ENCODE assay signal across 16 cellular contexts in the genomic region with DNA sequence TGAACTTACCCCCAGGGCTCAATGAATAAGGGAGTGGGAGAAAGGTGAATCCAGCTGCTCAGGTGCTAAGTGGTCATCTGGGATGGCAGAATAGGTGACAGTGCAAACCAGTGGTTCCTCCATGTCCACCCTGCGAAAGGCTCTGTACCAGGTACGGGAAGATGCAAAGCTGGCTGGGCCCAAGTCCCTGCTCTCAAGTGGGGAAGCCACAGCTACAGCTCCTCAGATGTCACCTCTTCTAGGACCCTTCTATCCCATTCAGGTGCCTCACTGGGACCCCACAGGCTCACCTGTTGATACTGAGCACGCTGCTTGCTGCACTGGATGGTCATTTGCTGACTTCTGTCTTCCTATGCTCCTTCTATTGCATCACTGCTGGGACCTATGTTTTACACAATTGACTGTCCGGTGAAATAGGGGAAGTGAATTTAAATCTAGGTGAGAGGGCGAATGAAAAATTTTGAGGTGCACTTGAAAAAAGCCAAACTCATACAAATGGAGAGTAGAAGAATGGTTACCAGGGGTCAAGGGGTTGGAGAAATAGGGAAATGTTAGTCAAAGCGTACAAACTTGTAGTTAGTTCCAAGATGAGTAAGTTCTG.
A peak's percentile ranks its signal among the peaks of the same experiment; 100 is the strongest.
DNase-seq lines count a peak whose midpoint lies in the region; ATAC-seq and TF ChIP-seq lines count a peak whose summit lies in the region.
"Had no signal": no experiment of that assay in that cellular context is flagged by ENCODE, and none has a peak within 500 bp of the region (broad histone marks: within the 10 kb centered on the region; RNA-seq: fewer than 3 reads in every experiment).

No MANE protein-coding gene starts in this region.

- no peak for TF ChIP-seq POLR2A in NB4 (IDR thresholded peaks at IDR 0.05; ENCODE audit: extremely low read depth, insufficient read length)

- peak overlapping the region; percentile 70 for H3K27ac ChIP-seq in neutrophil

- H3K9me3 ChIP-seq in neutrophil = no peaks in the 10 kb centered on the region

- no peak for ATAC-seq in HG02610 (IDR thresholded peaks at IDR 0.05; ENCODE audit: unreplicated experiment)

- H3K4me1 Mint-ChIP-seq in activated naive CD4-positive, alpha-beta T cell treated with anti-CD3 and anti-CD28 coated beads, Interleukin-2, amount 10 ng/mL, durations not matched to agents 7 days and 5 days = peaks cover 23% of the 10 kb centered on the region
- H3K4me1 Mint-ChIP-seq: B cell had no signal

- no peaks in the 10 kb centered on the region for H3K36me3 ChIP-seq in neutrophil

- CTCF ChIA-PET in activated naive CD4-positive, alpha-beta T cell treated with anti-CD3 and anti-CD28 coated beads, Interleukin-2, amount 10 ng/mL, durations not matched to agents 7 days and 5 days (lab: Charles Lee) = interaction anchor here (1.1 kb wide), 1 partner anchor 17 kb away, joined by 6 read pairs; no protein-coding TSS in a partner anchor

- H3K4me1 ChIP-seq in neutrophil (ENCODE audit: control insufficient read depth in 1 of 2, insufficient read depth in 1 of 2, low read depth in 1 of 2, low read length in 1 of 2) = peaks cover 12 to 19% of the 10 kb centered on the region in 2 experiments

- H3K27me3 Mint-ChIP-seq in activated naive CD4-positive, alpha-beta T cell treated with anti-CD3 and anti-CD28 coated beads, Interleukin-2, amount 10 ng/mL, durations not matched to agents 7 days and 5 days = peaks cover 49% of the 10 kb centered on the region

- peak; percentile 53 for DNase-seq in NOMO-1 treated with DMSO at 0.1 percent for 48 hours (lab: John Stamatoyannopoulos, UW; ENCODE audit: unreplicated experiment)
- DNase-seq in NOMO-1 treated with dmso at 0.1 percent for 144 hours (lab: John Stamatoyannopoulos, UW; ENCODE audit: unreplicated experiment) = no peak
- DNase-seq in AML-193 (lab: John Stamatoyannopoulos, UW) = peak; percentile 53 to 66
- DNase-seq in NB4 (ENCODE audit: low read depth) = peak; percentile 32
- DNase-seq in activated naive CD4-positive, alpha-beta T cell treated with anti-CD3 and anti-CD28 coated beads, Interleukin-2, amount 10 ng/mL, durations not matched to agents 7 days and 5 days = no peak
- DNase-seq: 8988T; C1 segment of cervical spinal cord; CD4-positive, alpha-beta memory T cell; DMS153; DMS79 treated with DMSO at 0.1 percent for 48 hours; EL; HCEC 1CT; IMR-90 had no signal

- H3K27ac Mint-ChIP-seq in activated naive CD4-positive, alpha-beta T cell treated with anti-CD3 and anti-CD28 coated beads, Interleukin-2, amount 10 ng/mL, durations not matched to agents 7 days and 5 days = no peak overlapping the region
- H3K27ac Mint-ChIP-seq: B cell had no signal

- peaks cover 5% of the 10 kb centered on the region for H3K36me3 Mint-ChIP-seq in activated naive CD4-positive, alpha-beta T cell treated with anti-CD3 and anti-CD28 coated beads, Interleukin-2, amount 10 ng/mL, durations not matched to agents 7 days and 5 days
- H3K36me3 Mint-ChIP-seq: CD4-positive, alpha-beta memory T cell had no signal

- TF ChIP-seq CTCF in NB4 (IDR thresholded peaks at IDR 0.05; ENCODE audit: low read depth, low read length) = no peak
- no peak for TF ChIP-seq CTCF in neutrophil (IDR thresholded peaks at IDR 0.05)

- H3K4me3 ChIP-seq in NB4 (ENCODE audit: low read depth, low read length) (no peak overlapping the region), neutrophil (ENCODE audit: low read depth in 1 of 2, low read length in 1 of 2) (peak overlapping the region in 1 of 2 experiments; percentile 11)

- peaks cover 19% of the 10 kb centered on the region for H3K27me3 ChIP-seq in neutrophil

- H3K9me3 Mint-ChIP-seq in activated naive CD4-positive, alpha-beta T cell treated with anti-CD3 and anti-CD28 coated beads, Interleukin-2, amount 10 ng/mL, durations not matched to agents 7 days and 5 days = peaks cover 6% of the 10 kb centered on the region

- H3K4me3 Mint-ChIP-seq in activated naive CD4-positive, alpha-beta T cell treated with anti-CD3 and anti-CD28 coated beads, Interleukin-2, amount 10 ng/mL, durations not matched to agents 7 days and 5 days = no peak overlapping the region
- H3K4me3 Mint-ChIP-seq: B cell; CD4-positive, alpha-beta memory T cell had no signal

Comparison
In these comparisons a context has a peak if more than half of its experiments do, and no peak if none do; other contexts are left out.
1. DNase-seq: peak in NOMO-1 treated with DMSO at 0.1 percent for 48 hours (single experiment), AML-193 (2 of 2) and NB4 (single experiment); none in NOMO-1 treated with dmso at 0.1 percent for 144 hours (single experiment) and activated naive CD4-positive, alpha-beta T cell treated with anti-CD3 and anti-CD28 coated beads, Interleukin-2, amount 10 ng/mL, durations not matched to agents 7 days and 5 days (single experiment).